14 cellular contexts compared by ENCODE assay signal in genomic region chr1:43934986-43935324, GRCh38. TPM values are rescaled to one million over a fixed set of nuclear protein-coding genes. Genes with fewer than 3 reads are reported as not detected.
DNase-seq lines count a peak whose midpoint lies in the region; ATAC-seq, FAIRE-seq and TF ChIP-seq lines count a peak whose summit lies in the region.
"Had no signal": no experiment of that assay in that cellular context is flagged by ENCODE, and none has a peak within 500 bp of the region (broad histone marks: within the 10 kb centered on the region; RNA-seq: fewer than 3 reads in every experiment).

No MANE protein-coding gene starts in this region.

- no peak overlapping the region for H2AK5ac ChIP-seq in H9 (ENCODE audit: insufficient read length, low read length)

- no peak for TF ChIP-seq RAD21 in neural cell (conservative IDR thresholded peaks at IDR 0.05)

- ATAC-seq in RWPE2 (ENCODE audit: low read depth) (no peak), HG03378 (IDR thresholded peaks at IDR 0.05; ENCODE audit: unreplicated experiment) (no peak)

- H3K23ac ChIP-seq in H9 (ENCODE audit: insufficient read length, low read depth, low read length): no peak overlapping the region

- no peak for TF ChIP-seq POLR2A in GM12892 (IDR thresholded peaks at IDR 0.05; ENCODE audit: low read depth, low read length)

- no peaks in the 10 kb centered on the region for H3F3A ChIP-seq in neural cell (ENCODE audit: insufficient read depth, low read length, poor library complexity, severe bottlenecking)

- H3K9ac ChIP-seq in H9 (ENCODE audit: extremely low read depth, insufficient read length, low read length) (no peak overlapping the region), endodermal cell (ENCODE audit: extremely low read depth, low read length, poor library complexity, severe bottlenecking) (no peak overlapping the region), neural cell (ENCODE audit: low read length) (no peak overlapping the region)

- peaks cover 21% of the 10 kb centered on the region for H3K23me2 ChIP-seq in H9 (ENCODE audit: insufficient read length, low read depth, low read length, poor library complexity, severe bottlenecking)

- H3K4me3 Mint-ChIP-seq in H9 (peak overlapping the region in 1 of 2 experiments; percentile 88; a peak in 2 of 5 replicates), endodermal cell (peak overlapping the region; percentile 63)
- H3K4me3 Mint-ChIP-seq: activated CD4-positive, alpha-beta T cell treated with anti-CD3 and anti-CD28 coated beads, Interleukin-2, amount 10 ng/mL, durations not matched to agents 7 days and 5 days had no signal

- H3K14ac ChIP-seq in H9 (ENCODE audit: insufficient read depth, low read length): no peak overlapping the region

- H3T11ph ChIP-seq in H9 (ENCODE audit: low read length): no peak overlapping the region

- H3K4me2 ChIP-seq in H9 (ENCODE audit: insufficient read depth, insufficient read length, low read length) (peak overlapping the region; percentile 10), neural cell (ENCODE audit: low read length) (no peak overlapping the region)

- H3K4me1 ChIP-seq in H9 (ENCODE audit: insufficient read depth, low read length) (peaks cover 8% of the 10 kb centered on the region; the same call in 1 of the 2 replicates), RWPE2 (ENCODE audit: insufficient read depth, poor library complexity, severe bottlenecking) (peaks cover 42% of the 10 kb centered on the region), endodermal cell (ENCODE audit: control insufficient read depth, insufficient read depth, low read length) (no peaks in the 10 kb centered on the region)

- no peak; the same call in 2 of the 3 replicates for TF ChIP-seq CTCF in H9 (conservative IDR thresholded peaks at IDR 0.05)
- TF ChIP-seq CTCF in RWPE2 (IDR thresholded peaks at IDR 0.05; ENCODE audit: poor library complexity, severe bottlenecking): peak; percentile 59
- TF ChIP-seq CTCF in endodermal cell (conservative IDR thresholded peaks at IDR 0.05): no peak
- no peak for TF ChIP-seq CTCF in neural cell (IDR thresholded peaks at IDR 0.05; ENCODE audit: poor library complexity, severe bottlenecking)

- H2BK5ac ChIP-seq in H9 (ENCODE audit: insufficient read length, low read length): no peak overlapping the region

- H3K27ac Mint-ChIP-seq in H9 (no peak overlapping the region), endodermal cell (no peak overlapping the region)
- H3K27ac Mint-ChIP-seq: activated CD4-positive, alpha-beta T cell treated with anti-CD3 and anti-CD28 coated beads, Interleukin-2, amount 10 ng/mL, durations not matched to agents 7 days and 5 days; effector memory CD8-positive, alpha-beta T cell had no signal

- no peaks in the 10 kb centered on the region for H3K9me3 ChIP-seq in H9 (ENCODE audit: control insufficient read depth, low read depth, low read length)
- no peaks in the 10 kb centered on the region for H3K9me3 ChIP-seq in RWPE2 (ENCODE audit: severe bottlenecking)
- no peaks in the 10 kb centered on the region for H3K9me3 ChIP-seq in endodermal cell (ENCODE audit: control insufficient read depth, low read length)
- no peaks in the 10 kb centered on the region for H3K9me3 ChIP-seq in neural cell (ENCODE audit: low read length)
- H3K9me3 ChIP-seq: sigmoid colon had no signal

- H3K9me3 Mint-ChIP-seq in H9 (no peaks in the 10 kb centered on the region), endodermal cell (no peaks in the 10 kb centered on the region)
- H3K9me3 Mint-ChIP-seq: activated CD4-positive, alpha-beta T cell treated with anti-CD3 and anti-CD28 coated beads, Interleukin-2, amount 10 ng/mL, durations not matched to agents 7 days and 5 days; effector memory CD8-positive, alpha-beta T cell; stimulated activated naive CD8-positive, alpha-beta T cell treated with anti-CD3 and anti-CD28 coated beads, Interleukin-15, amount 100 ng/mL, for 72 hours had no signal

- no peaks in the 10 kb centered on the region for H3K79me1 ChIP-seq in H9 (ENCODE audit: insufficient read depth, low read depth, low read length, poor library complexity, severe bottlenecking)

- H2BK20ac ChIP-seq in H9 (ENCODE audit: low read depth, low read length, poor library complexity, severe bottlenecking): no peak overlapping the region

- H4K20me1 ChIP-seq in H9 (ENCODE audit: control insufficient read depth, insufficient read depth, insufficient read length) (no peaks in the 10 kb centered on the region), neural cell (ENCODE audit: insufficient read depth) (no peaks in the 10 kb centered on the region)

- H4K91ac ChIP-seq in H9 (ENCODE audit: insufficient read length, low read depth, low read length): no peak overlapping the region

- no peak overlapping the region for H3K56ac ChIP-seq in H9 (ENCODE audit: insufficient read length, low read depth, low read length)

- no peak for TF ChIP-seq EP300 in neural cell (conservative IDR thresholded peaks at IDR 0.05; ENCODE audit: poor library complexity, severe bottlenecking)

- peaks cover 0 to 6% (median 0%) of the 10 kb centered on the region in 3 experiments; a peak in 2 of 7 replicates for H3K36me3 Mint-ChIP-seq in H9 (ENCODE audit: insufficient read depth in 1 of 3, low read depth in 3 of 3)
- no peaks in the 10 kb centered on the region for H3K36me3 Mint-ChIP-seq in endodermal cell (ENCODE audit: low read depth)

- H3K27me3 Mint-ChIP-seq in H9 (ENCODE audit: low read depth) (peaks cover 15% of the 10 kb centered on the region), endodermal cell (ENCODE audit: insufficient read depth) (peaks cover 44% of the 10 kb centered on the region)

- H3K4ac ChIP-seq in H9 (ENCODE audit: low read depth, low read length): no peak overlapping the region

- H3K9me2 ChIP-seq in neural cell (ENCODE audit: insufficient read depth, low read length): no peaks in the 10 kb centered on the region

- H3K4me1 Mint-ChIP-seq in H9 (peaks cover 46 to 51% of the 10 kb centered on the region in 2 experiments), endodermal cell (peaks cover 16% of the 10 kb centered on the region)

- H2AFZ ChIP-seq in H9 (ENCODE audit: low read length) (no peak overlapping the region), neural cell (ENCODE audit: low read depth, low read length) (no peak overlapping the region)

- no peaks in the 10 kb centered on the region for H3K27me3 ChIP-seq in H9 (ENCODE audit: insufficient read depth, low read length)
- no peaks in the 10 kb centered on the region for H3K27me3 ChIP-seq in RWPE2 (ENCODE audit: insufficient read depth, poor library complexity, severe bottlenecking)
- H3K27me3 ChIP-seq in endodermal cell (ENCODE audit: control insufficient read depth, insufficient read depth, low read length, poor library complexity, severe bottlenecking): peaks cover 38% of the 10 kb centered on the region
- peaks cover 34% of the 10 kb centered on the region for H3K27me3 ChIP-seq in neural cell (ENCODE audit: insufficient read depth, low read depth, low read length)

- no peak for DNase-seq in H9
- no peak for DNase-seq in RWPE2 (ENCODE audit: low spot score)
- no peak for DNase-seq in endodermal cell
- DNase-seq in HPDE6-E6E7 (ENCODE audit: extremely low spot score): no peak
- no peak for DNase-seq in GM12892 (ENCODE audit: insufficient read length)
- no peak for DNase-seq in stimulated activated CD4-positive, alpha-beta T cell treated with anti-CD3 and anti-CD28 coated beads, Interleukin-2, amount 100 ng/mL, for 24 hours
- DNase-seq: NCI-H1417 treated with DMSO at 0.1 percent for 48 hours, occipital lobe had no signal

- H3K4me3 ChIP-seq in RWPE2 (ENCODE audit: severe bottlenecking) (peak overlapping the region; percentile 46), endodermal cell (ENCODE audit: low read length) (no peak overlapping the region), neural cell (ENCODE audit: low read length) (no peak overlapping the region)

- H2BK120ac ChIP-seq in H9 (ENCODE audit: low read depth, low read length, poor library complexity, severe bottlenecking): no peak overlapping the region

- H3K36me3 ChIP-seq in RWPE2 (ENCODE audit: low read depth) (peaks cover 16% of the 10 kb centered on the region), endodermal cell (ENCODE audit: control insufficient read depth, insufficient read depth, low read length) (no peaks in the 10 kb centered on the region), neural cell (ENCODE audit: insufficient read depth, low read length) (no peaks in the 10 kb centered on the region)

- H2BK12ac ChIP-seq in H9 (ENCODE audit: insufficient read length, low read depth, low read length): no peak overlapping the region

- no peak overlapping the region for H4K5ac ChIP-seq in H9 (ENCODE audit: insufficient read length, low read depth, low read length)

- H3K27ac ChIP-seq in H9 (ENCODE audit: insufficient read length, low read depth, low read length) (no peak overlapping the region), RWPE2 (ENCODE audit: poor library complexity, severe bottlenecking) (peak overlapping the region; percentile 82), endodermal cell (ENCODE audit: low read depth, low read length) (no peak overlapping the region), neural cell (ENCODE audit: low read length) (no peak overlapping the region)

- no peaks in the 10 kb centered on the region for H3K79me2 ChIP-seq in H9 (ENCODE audit: insufficient read depth, low read length)
- no peaks in the 10 kb centered on the region for H3K79me2 ChIP-seq in neural cell (replicated peaks; ENCODE audit: insufficient read depth, low read length)

- no peak overlapping the region for H4K8ac ChIP-seq in H9 (replicated peaks; ENCODE audit: insufficient read length, low read depth, low read length)

- no peak overlapping the region for H2BK15ac ChIP-seq in H9 (ENCODE audit: low read depth, low read length)

- FAIRE-seq in GM12892 (lab: Jason Lieb, UNC): no peak

- H3K18ac ChIP-seq in H9 (ENCODE audit: insufficient read length, low read depth, low read length): no peak overlapping the region

- WGBS in H9 (ENCODE audit: extremely low coverage, insufficient read length, low lambda C conversion rate): no CpG with 5 or more reads among the region's 5 CpGs
- WGBS in endodermal cell (ENCODE audit: insufficient coverage in 1 of 2, insufficient read length in 1 of 2), 2 experiments: 41 to 47% methylated on average over 5 of the region's 5 CpGs

RNA-seq across cellular contexts. Expression of gene ARTN, which starts 1.4 kb away (rescaled TPM):
- total RNA-seq in H9 (2021) (10.6 and 11.6 TPM in 2 replicates), endodermal cell (1 to 10 TPM; 3.3 to 4.4 TPM)
- 0.85 TPM for polyA plus RNA-seq in endodermal cell (2013, experiment 1 of 2)
- 0.70 TPM for polyA plus RNA-seq in endodermal cell (2013, experiment 2 of 2)
- 1.4 and 2.2 TPM in 2 replicates for polyA plus RNA-seq in neural cell
- 0.58 TPM in 1 of 2 replicates, not detected in the other for polyA minus RNA-seq in neural cell
- 0.36 TPM for polyA plus RNA-seq in GM12892 (2012; ENCODE audit: missing spikeins)

RNA-seq across cellular contexts. Expression of gene IPO13, which starts 11.8 kb away (rescaled TPM):
- total RNA-seq in H9 (2021) (22.0 and 24.5 TPM in 2 replicates), endodermal cell (10 to 100 TPM; 18.6 to 21.5 TPM)
- polyA plus RNA-seq in endodermal cell (2013, experiment 1 of 2): 20.8 TPM
- polyA plus RNA-seq in endodermal cell (2013, experiment 2 of 2): 16.2 TPM
- polyA plus RNA-seq in neural cell: 29.8 and 38.4 TPM in 2 replicates
- polyA minus RNA-seq in neural cell: 36.6 and 39.0 TPM in 2 replicates
- polyA plus RNA-seq in GM12892 (2012; ENCODE audit: missing spikeins): 8.2 TPM

RNA-seq across cellular contexts. Expression of gene DPH2, which starts 34.9 kb away (rescaled TPM):
- 74.4 and 79.6 TPM in 2 replicates for total RNA-seq in H9 (2021)
- 10 to 100 TPM; 28.5 to 31.3 TPM for total RNA-seq in endodermal cell
- polyA plus RNA-seq in endodermal cell (2013, experiment 1 of 2): 26.1 TPM
- polyA plus RNA-seq in endodermal cell (2013, experiment 2 of 2): 19.5 TPM
- 26.0 and 29.2 TPM in 2 replicates for polyA plus RNA-seq in neural cell
- 13.1 and 16.3 TPM in 2 replicates for polyA minus RNA-seq in neural cell
- polyA plus RNA-seq in GM12892 (2012; ENCODE audit: missing spikeins): 23.4 TPM

RNA-seq across cellular contexts. Expression of gene ATP6V0B, which starts 39.8 kb away (rescaled TPM):
- total RNA-seq in H9 (2021) (127 and 131 TPM in 2 replicates), endodermal cell (100 to 1,000 TPM; 108 to 116 TPM)
- polyA plus RNA-seq in endodermal cell (2013, experiment 1 of 2): 120 TPM
- 111 TPM for polyA plus RNA-seq in endodermal cell (2013, experiment 2 of 2)
- 580 and 705 TPM in 2 replicates for polyA plus RNA-seq in neural cell
- polyA minus RNA-seq in neural cell: 239 and 250 TPM in 2 replicates
- 78.4 TPM for polyA plus RNA-seq in GM12892 (2012; ENCODE audit: missing spikeins)

RNA-seq across cellular contexts. Expression of gene B4GALT2, which starts 44.1 kb away (rescaled TPM):
- total RNA-seq in H9 (2021): 70.9 and 74.0 TPM in 2 replicates
- 10 to 100 TPM; 62.7 to 72.7 TPM for total RNA-seq in endodermal cell
- polyA plus RNA-seq in endodermal cell (2013, experiment 1 of 2): 89.1 TPM
- 82.9 TPM for polyA plus RNA-seq in endodermal cell (2013, experiment 2 of 2)
- 129 and 147 TPM in 2 replicates for polyA plus RNA-seq in neural cell
- 117 and 141 TPM in 2 replicates for polyA minus RNA-seq in neural cell
- 19.9 TPM for polyA plus RNA-seq in GM12892 (2012; ENCODE audit: missing spikeins)
